ENCODE assay signal across 10 cellular contexts in genomic region chr1:201275266-201275666, GRCh38. TPM values are rescaled to one million over a fixed set of nuclear protein-coding genes. Genes with fewer than 3 reads are reported as not detected.
DNase-seq lines count a peak whose midpoint lies in the region; ATAC-seq and TF ChIP-seq lines count a peak whose summit lies in the region.
"Had no signal": no experiment of that assay in that cellular context is flagged by ENCODE, and none has a peak within 500 bp of the region (broad histone marks: within the 10 kb centered on the region; RNA-seq: fewer than 3 reads in every experiment).

No MANE protein-coding gene starts in this region.

- DNase-seq in COR-L47 (lab: John Stamatoyannopoulos, UW), result peak; percentile 95
- DNase-seq in NCI-H2196 (lab: John Stamatoyannopoulos, UW; ENCODE audit: unreplicated experiment), result peak; percentile 87
- peak; percentile 85 for DNase-seq in colonic mucosa
- no peak for DNase-seq in neuronal stem cell (ENCODE audit: low spot score)
- no peak for DNase-seq in NAMALWA (ENCODE audit: low spot score)
- DNase-seq: activated CD4-positive, alpha-beta T cell treated with anti-CD3 and anti-CD28 coated beads, Interleukin-2, amount 10 ng/mL, durations not matched to agents 24 days and 14 days had no signal

- H3K36me3 ChIP-seq in colonic mucosa (no peaks in the 10 kb centered on the region), neuronal stem cell (replicated peaks in 1 of 2; ENCODE audit: control insufficient read depth in 2 of 2, insufficient read depth in 2 of 2, low read length in 2 of 2) (no peaks in the 10 kb centered on the region)
- H3K36me3 ChIP-seq: HAP-1 had no signal

- H3K14ac ChIP-seq in neuronal stem cell (ENCODE audit: low read length), result no peak overlapping the region

- no peak overlapping the region for H3K4me2 ChIP-seq in neuronal stem cell (ENCODE audit: insufficient read depth, low read length, poor library complexity, severe bottlenecking)

- H4K8ac ChIP-seq in neuronal stem cell (ENCODE audit: low read depth, low read length), result no peak overlapping the region

- H3K4me1 ChIP-seq in colonic mucosa, result no peaks in the 10 kb centered on the region
- H3K4me1 ChIP-seq in neuronal stem cell (ENCODE audit: control insufficient read depth in 2 of 2, insufficient read depth in 1 of 2, low read depth in 1 of 2, low read length in 2 of 2), result peaks cover 0 to 2% of the 10 kb centered on the region in 2 donors
- H3K4me1 ChIP-seq: HAP-1 had no signal

- H3K79me1 ChIP-seq in neuronal stem cell (ENCODE audit: low read depth, low read length), result peaks cover 2% of the 10 kb centered on the region

- peak overlapping the region; percentile 39 for H3K18ac ChIP-seq in neuronal stem cell (ENCODE audit: low read length)

- H2BK5ac ChIP-seq in neuronal stem cell (ENCODE audit: low read length), result no peak overlapping the region

- intact Hi-C loops in colonic mucosa (cut with DNase I), result no loop called here

- H3K27me3 ChIP-seq in colonic mucosa, result no peaks in the 10 kb centered on the region
- peaks cover 0 to 26% (median 0%) of the 10 kb centered on the region in 3 experiments for H3K27me3 ChIP-seq in neuronal stem cell (ENCODE audit: control insufficient read depth in 3 of 3, insufficient read depth in 3 of 3, low read depth in 1 of 3, low read length in 3 of 3)

- ATAC-seq in GM19395 (IDR thresholded peaks at IDR 0.05; ENCODE audit: unreplicated experiment) (no peak), HG03378 (IDR thresholded peaks at IDR 0.05; ENCODE audit: unreplicated experiment) (no peak), HG02870 (IDR thresholded peaks at IDR 0.05; ENCODE audit: unreplicated experiment) (no peak)

- no peak overlapping the region for H2BK120ac ChIP-seq in neuronal stem cell (ENCODE audit: low read depth, low read length)

- no CpG with 5 or more reads among the region's 14 CpGs for WGBS in neuronal stem cell (ENCODE audit: extremely low coverage in 2 of 2, insufficient read length in 2 of 2, insufficient replicate concordance in 1 of 2), 2 donors

- no peak overlapping the region for H2BK12ac ChIP-seq in neuronal stem cell (ENCODE audit: low read length)

- H3K9me3 ChIP-seq in colonic mucosa, result no peaks in the 10 kb centered on the region
- no peaks in the 10 kb centered on the region for H3K9me3 ChIP-seq in neuronal stem cell (replicated peaks in 1 of 2; ENCODE audit: control insufficient read depth in 2 of 2, insufficient read depth in 1 of 2, low read depth in 1 of 2, low read length in 2 of 2)
- H3K9me3 ChIP-seq: HAP-1 had no signal

- no peak overlapping the region for H3K4me3 ChIP-seq in colonic mucosa
- no peak overlapping the region for H3K4me3 ChIP-seq in neuronal stem cell (ENCODE audit: low read length in 2 of 2)
- H3K4me3 ChIP-seq: HAP-1 had no signal

- H3K9ac ChIP-seq in colonic mucosa (ENCODE audit: low read depth in 2 of 2, low read length in 2 of 2) (no peak overlapping the region), neuronal stem cell (ENCODE audit: low read depth, low read length, poor library complexity) (no peak overlapping the region)

- H3K23ac ChIP-seq in neuronal stem cell (ENCODE audit: low read depth, low read length, poor library complexity), result no peak overlapping the region

- H4K91ac ChIP-seq in neuronal stem cell (ENCODE audit: low read depth, low read length, poor library complexity), result peak overlapping the region; percentile 48

- no peak overlapping the region for H3K4ac ChIP-seq in neuronal stem cell (ENCODE audit: low read length)

- peak overlapping the region; percentile 56 for H2AK5ac ChIP-seq in neuronal stem cell (ENCODE audit: low read depth, low read length)

- H3K27ac ChIP-seq in colonic mucosa (no peak overlapping the region), neuronal stem cell (replicated peaks; ENCODE audit: low read length) (no peak overlapping the region)

- H2BK15ac ChIP-seq in neuronal stem cell (ENCODE audit: low read length), result peak overlapping the region; percentile 8

- H2AFZ ChIP-seq in neuronal stem cell (ENCODE audit: low read length), result no peak overlapping the region

- TF ChIP-seq CTCF in colonic mucosa (IDR thresholded peaks at IDR 0.05), result no peak

RNA-seq across cellular contexts. Expression of gene PKP1, which starts 8.0 kb away (rescaled TPM):
- total RNA-seq in colonic mucosa, result under 1 TPM; 0.54 to 0.74 TPM
- 0.04 TPM for polyA plus RNA-seq in neuronal stem cell (2013, experiment 1 of 2)
- 0.03 TPM for polyA plus RNA-seq in neuronal stem cell (2013, experiment 2 of 2)
- total RNA-seq: activated CD4-positive, alpha-beta T cell treated with anti-CD3 and anti-CD28 coated beads, Interleukin-2, amount 10 ng/mL, durations not matched to agents 24 days and 14 days had no signal

Comparison
In these comparisons a context has a peak if more than half of its experiments do, and no peak if none do; other contexts are left out.
1. DNase-seq: peak in COR-L47 (single experiment), NCI-H2196 (single experiment) and colonic mucosa (single experiment); none in neuronal stem cell (single experiment) and NAMALWA (single experiment).